In genomic region chr17:2049333-2050245, GRCh38 we compare ENCODE assay signal across 8 cellular contexts. TPM values are rescaled to one million over a fixed set of nuclear protein-coding genes. Genes with fewer than 3 reads are reported as not detected.
DNase-seq lines count a peak whose midpoint lies in the region; ATAC-seq and TF ChIP-seq lines count a peak whose summit lies in the region.

No MANE protein-coding gene starts in this region.

- peaks cover 31% of the 10 kb centered on the region for H3K4me1 Mint-ChIP-seq in activated T-helper 2 cell treated with anti-CD3 and anti-CD28 coated beads, Interferon-gamma antibody, Interleukin-2, Interleukin-4, amounts not matched to agents 10 μg/mL and 5 μg/mL and 100 μg/mL, durations not matched to agents 14 hours and 24 hours and 36 hours (ENCODE audit: low read depth)

- peak; percentile 33 for TF ChIP-seq RAD21 in neural cell (conservative IDR thresholded peaks at IDR 0.05)

- H3K9me2 ChIP-seq in neural cell (ENCODE audit: insufficient read depth, low read length), result no peaks in the 10 kb centered on the region

- no peak for TF ChIP-seq POLR2A in Peyer's patch (IDR thresholded peaks at IDR 0.05)
- no peak for TF ChIP-seq POLR2A in stomach (IDR thresholded peaks at IDR 0.05)

- H3K27me3 ChIP-seq in Peyer's patch (peaks cover 0 to 17% of the 10 kb centered on the region in 2 donors), neural cell (ENCODE audit: insufficient read depth, low read depth, low read length) (peaks cover 29% of the 10 kb centered on the region), stomach (peaks cover 0 to 62% (median 27%) of the 10 kb centered on the region in 3 donors)

- peak overlapping the region; percentile 100 for H3K4me2 ChIP-seq in neural cell (ENCODE audit: low read length)

- peak overlapping the region; percentile 71 for H3K9ac ChIP-seq in neural cell (ENCODE audit: low read length)

- no peaks in the 10 kb centered on the region for H3F3A ChIP-seq in neural cell (ENCODE audit: insufficient read depth, low read length, poor library complexity, severe bottlenecking)

- H3K4me3 Mint-ChIP-seq in activated T-helper 2 cell treated with anti-CD3 and anti-CD28 coated beads, Interferon-gamma antibody, Interleukin-2, Interleukin-4, amounts not matched to agents 10 μg/mL and 5 μg/mL and 100 μg/mL, durations not matched to agents 14 hours and 24 hours and 36 hours (ENCODE audit: low read depth), result peak overlapping the region; percentile 74

- WGBS in stomach, 5 donors, result 1 to 8% (median 3%) methylated on average over 14 to 95 of the region's 95 CpGs

- peaks cover 7% of the 10 kb centered on the region for H3K27me3 Mint-ChIP-seq in activated T-helper 2 cell treated with anti-CD3 and anti-CD28 coated beads, Interferon-gamma antibody, Interleukin-2, Interleukin-4, amounts not matched to agents 10 μg/mL and 5 μg/mL and 100 μg/mL, durations not matched to agents 14 hours and 24 hours and 36 hours (ENCODE audit: low read depth)

- ATAC-seq in GM18870 (IDR thresholded peaks at IDR 0.05; ENCODE audit: unreplicated experiment), result peak; percentile 42
- ATAC-seq in HG03354 (IDR thresholded peaks at IDR 0.05; ENCODE audit: poor library complexity, severe bottlenecking, unreplicated experiment), result peak; percentile 53

- H3K36me3 ChIP-seq in Peyer's patch (no peaks in the 10 kb centered on the region), neural cell (ENCODE audit: insufficient read depth, low read length) (no peaks in the 10 kb centered on the region), stomach (peaks cover 0 to 3% (median under 1%) of the 10 kb centered on the region in 4 donors)

- intact Hi-C loops in activated T-helper 2 cell treated with anti-CD3 and anti-CD28 coated beads, Interferon-gamma antibody, Interleukin-2, Interleukin-4, amounts not matched to agents 10 μg/mL and 5 μg/mL and 100 μg/mL, durations not matched to agents 14 hours and 24 hours and 36 hours (cut with micrococcal nuclease), result loop anchor here (5.0 to 10.0 kb wide), 2 partner anchors 353 to 405 kb away; partner anchors contain the start of genes MNT, RILP and SCARF1
- intact Hi-C loops in stomach (cut with DNase I; ENCODE audit: low total_unique reads), result no loop called here

- H2AFZ ChIP-seq in neural cell (ENCODE audit: low read depth, low read length), result no peak overlapping the region

- TF ChIP-seq CTCF in Peyer's patch (IDR thresholded peaks at IDR 0.05) (no peak), fibroblast of pulmonary artery (IDR thresholded peaks at IDR 0.05; ENCODE audit: low read length, missing control alignments) (no peak), neural cell (IDR thresholded peaks at IDR 0.05; ENCODE audit: poor library complexity, severe bottlenecking) (no peak), stomach (IDR thresholded peaks at IDR 0.05) (no peak)

- H3K4me1 ChIP-seq in Peyer's patch (peaks cover 0 to 41% (median 27%) of the 10 kb centered on the region in 4 donors), stomach (peaks cover 36 to 52% (median 46%) of the 10 kb centered on the region in 4 donors)

- peak; percentile 38 for TF ChIP-seq EP300 in neural cell (conservative IDR thresholded peaks at IDR 0.05; ENCODE audit: poor library complexity, severe bottlenecking)
- no peak for TF ChIP-seq EP300 in stomach (IDR thresholded peaks at IDR 0.05)

- H3K79me2 ChIP-seq in neural cell (replicated peaks; ENCODE audit: insufficient read depth, low read length), result peaks cover 3% of the 10 kb centered on the region

- DNase-seq in AG08396 (ENCODE audit: low spot score), result peak; percentile 94
- DNase-seq in Peyer's patch, result peak; percentile 81 to 94 (median 91)
- DNase-seq in activated T-helper 2 cell treated with anti-CD3 and anti-CD28 coated beads, Interferon-gamma antibody, Interleukin-2, Interleukin-4, amounts not matched to agents 10 μg/mL and 5 μg/mL and 100 μg/mL, durations not matched to agents 14 hours and 24 hours and 36 hours (ENCODE audit: low spot score), result peak; percentile 88
- DNase-seq in fibroblast of pulmonary artery (ENCODE audit: low read depth), result peak; percentile 86
- peak; percentile 89 for DNase-seq in stomach

- H3K27ac ChIP-seq in Peyer's patch (peak overlapping the region; percentile 27 to 70 (median 52)), neural cell (ENCODE audit: low read length) (peak overlapping the region; percentile 53), stomach (peak overlapping the region; percentile 53 to 81 (median 58))

- H3K4me3 ChIP-seq in Peyer's patch (peak overlapping the region; percentile 55 to 94 (median 76)), fibroblast of pulmonary artery (replicated peaks; ENCODE audit: low read depth, low read length) (peak overlapping the region; percentile 68), neural cell (ENCODE audit: low read length) (peak overlapping the region; percentile 85), stomach (peak overlapping the region; percentile 59 to 85 (median 76))

- H3K27ac Mint-ChIP-seq in activated T-helper 2 cell treated with anti-CD3 and anti-CD28 coated beads, Interferon-gamma antibody, Interleukin-2, Interleukin-4, amounts not matched to agents 10 μg/mL and 5 μg/mL and 100 μg/mL, durations not matched to agents 14 hours and 24 hours and 36 hours, result peak overlapping the region; percentile 26

- peaks cover 25% of the 10 kb centered on the region for H3K36me3 Mint-ChIP-seq in activated T-helper 2 cell treated with anti-CD3 and anti-CD28 coated beads, Interferon-gamma antibody, Interleukin-2, Interleukin-4, amounts not matched to agents 10 μg/mL and 5 μg/mL and 100 μg/mL, durations not matched to agents 14 hours and 24 hours and 36 hours (ENCODE audit: low read depth)

- no peaks in the 10 kb centered on the region for H3K9me3 Mint-ChIP-seq in activated T-helper 2 cell treated with anti-CD3 and anti-CD28 coated beads, Interferon-gamma antibody, Interleukin-2, Interleukin-4, amounts not matched to agents 10 μg/mL and 5 μg/mL and 100 μg/mL, durations not matched to agents 14 hours and 24 hours and 36 hours

- no peaks in the 10 kb centered on the region for H3K9me3 ChIP-seq in Peyer's patch
- H3K9me3 ChIP-seq in neural cell (ENCODE audit: low read length), result no peaks in the 10 kb centered on the region
- H3K9me3 ChIP-seq in stomach, result no peaks in the 10 kb centered on the region

- H4K20me1 ChIP-seq in neural cell (ENCODE audit: insufficient read depth), result no peaks in the 10 kb centered on the region

TF ChIP-seq in neural cell, 6 proteins besides CTCF, POLR2A, EP300 and RAD21 (continues in another document):
- TF ChIP-seq EZH2 (IDR thresholded peaks at IDR 0.05; ENCODE audit: borderline replicate concordance, insufficient read depth, low read length, poor library complexity, severe bottlenecking) (no peak), MXI1 (conservative IDR thresholded peaks at IDR 0.05; ENCODE audit: poor library complexity, severe bottlenecking) (peak; percentile 99)

RNA-seq across cellular contexts. Expression of gene HIC1, which starts 5.3 kb away (rescaled TPM):
- total RNA-seq in Peyer's patch, result 10 to 100 TPM in 2 of 4 donors, 1 to 10 TPM in 2; 6.8 to 40.4 (median 12.8) TPM
- total RNA-seq in activated T-helper 2 cell treated with anti-CD3 and anti-CD28 coated beads, Interferon-gamma antibody, Interleukin-2, Interleukin-4, amounts not matched to agents 10 μg/mL and 5 μg/mL and 100 μg/mL, durations not matched to agents 14 hours and 24 hours and 36 hours, result 42.6 and 43.5 TPM in 2 replicates
- 1.7 and 2.8 TPM in 2 replicates for polyA plus RNA-seq in neural cell
- 3.8 and 6.1 TPM in 2 replicates for polyA minus RNA-seq in neural cell
- 100 to 1,000 TPM in 1 of 5 donors, 10 to 100 TPM in 1, 1 to 10 TPM in 3; 7.6 to 107 (median 9.4) TPM for total RNA-seq in stomach
- 10 to 100 TPM in 1 of 3 donors, 1 to 10 TPM in 2; 1.5 to 11.2 (median 6.2) TPM for polyA plus RNA-seq in stomach

RNA-seq across cellular contexts. Expression of gene OVCA2, which starts 7.8 kb away (rescaled TPM):
- total RNA-seq in Peyer's patch (10 to 100 TPM; 32.4 to 49.0 (median 37.8) TPM), stomach (10 to 100 TPM in 3 of 5 donors, 1 to 10 TPM in 1, not detected in 1; 3.1 to 31.9 (median 17.3) TPM)
- 29.9 and 35.8 TPM in 2 replicates for total RNA-seq in activated T-helper 2 cell treated with anti-CD3 and anti-CD28 coated beads, Interferon-gamma antibody, Interleukin-2, Interleukin-4, amounts not matched to agents 10 μg/mL and 5 μg/mL and 100 μg/mL, durations not matched to agents 14 hours and 24 hours and 36 hours
- polyA plus RNA-seq in neural cell (48.6 and 54.4 TPM in 2 replicates), stomach (10 to 100 TPM; 60.3 to 83.4 (median 66.7) TPM)
- polyA minus RNA-seq in neural cell, result 28.4 and 31.9 TPM in 2 replicates

RNA-seq across cellular contexts. Expression of gene DPH1, which starts 19.6 kb away (rescaled TPM):
- total RNA-seq in Peyer's patch (100 to 1,000 TPM in 1 of 4 donors, 10 to 100 TPM in 3; 25.9 to 130 (median 64.5) TPM), stomach (100 to 1,000 TPM in 2 of 5 donors, 10 to 100 TPM in 3; 26.1 to 188 (median 95.0) TPM)
- 43.4 and 47.5 TPM in 2 replicates for total RNA-seq in activated T-helper 2 cell treated with anti-CD3 and anti-CD28 coated beads, Interferon-gamma antibody, Interleukin-2, Interleukin-4, amounts not matched to agents 10 μg/mL and 5 μg/mL and 100 μg/mL, durations not matched to agents 14 hours and 24 hours and 36 hours
- polyA plus RNA-seq in neural cell (42.1 and 44.8 TPM in 2 replicates), stomach (10 to 100 TPM; 11.6 to 27.9 (median 17.7) TPM)
- 22.6 and 28.5 TPM in 2 replicates for polyA minus RNA-seq in neural cell

RNA-seq across cellular contexts. Expression of gene RTN4RL1, which starts 24.5 kb away (rescaled TPM):
- total RNA-seq in Peyer's patch (not detected), stomach (under 1 TPM in 2 of 5 donors, not detected in 3; 0.58 to 0.92 TPM)
- 0.25 and 0.51 TPM in 2 replicates for total RNA-seq in activated T-helper 2 cell treated with anti-CD3 and anti-CD28 coated beads, Interferon-gamma antibody, Interleukin-2, Interleukin-4, amounts not matched to agents 10 μg/mL and 5 μg/mL and 100 μg/mL, durations not matched to agents 14 hours and 24 hours and 36 hours
- polyA plus RNA-seq in neural cell (6.6 and 8.1 TPM in 2 replicates), stomach (under 1 TPM in 2 of 3 donors, not detected in 1; 0.50 to 0.85 TPM)
- polyA minus RNA-seq in neural cell, result 11.9 TPM in 2 replicates

Comparison
In these comparisons a context has a peak if more than half of its experiments do, and no peak if none do; other contexts are left out.
1. Peak in every context shown above with its lines: DNase-seq, ATAC-seq, H3K4me3 ChIP-seq and H3K27ac ChIP-seq.